9 cellular contexts compared by ENCODE assay signal in genomic region chr3:184262927-184263179, GRCh38. TPM values are rescaled to one million over a fixed set of nuclear protein-coding genes. Genes with fewer than 3 reads are reported as not detected.
DNase-seq lines count a peak whose midpoint lies in the region; ATAC-seq and TF ChIP-seq lines count a peak whose summit lies in the region.
"Had no signal": no experiment of that assay in that cellular context is flagged by ENCODE, and none has a peak within 500 bp of the region (broad histone marks: within the 10 kb centered on the region; RNA-seq: fewer than 3 reads in every experiment).

No MANE protein-coding gene starts in this region.

- H3K4me1 ChIP-seq in CD8-positive, alpha-beta T cell (ENCODE audit: insufficient read depth, low read length) = peaks cover 25% of the 10 kb centered on the region
- no peaks in the 10 kb centered on the region for H3K4me1 ChIP-seq in HUES64 (ENCODE audit: insufficient read depth, low read length)

- intact Hi-C loops in CD8-positive, alpha-beta T cell (cut with DNase I, micrococcal nuclease) = no loop called here

- no peak overlapping the region for H3K27ac ChIP-seq in CD8-positive, alpha-beta T cell (ENCODE audit: low read depth, low read length)
- H3K27ac ChIP-seq in HUES64 (ENCODE audit: low read depth, low read length) = no peak overlapping the region

- no peaks in the 10 kb centered on the region for H3K9me3 ChIP-seq in CD8-positive, alpha-beta T cell (ENCODE audit: low read length)
- no peaks in the 10 kb centered on the region for H3K9me3 ChIP-seq in HUES64 (ENCODE audit: insufficient read depth, low read depth, low read length)
- H3K9me3 ChIP-seq: HAP-1 had no signal

- peaks cover 31% of the 10 kb centered on the region for H3K27me3 ChIP-seq in CD8-positive, alpha-beta T cell (ENCODE audit: insufficient read depth, low read length)
- peaks cover 67% of the 10 kb centered on the region for H3K27me3 ChIP-seq in HUES64 (ENCODE audit: insufficient read depth, low read length)

- H3K9me3 Mint-ChIP-seq in CD8-positive, alpha-beta T cell = no peaks in the 10 kb centered on the region
- no peaks in the 10 kb centered on the region for H3K9me3 Mint-ChIP-seq in central memory CD8-positive, alpha-beta T cell
- no peaks in the 10 kb centered on the region for H3K9me3 Mint-ChIP-seq in neural crest cell

- H3K4me1 Mint-ChIP-seq in CD8-positive, alpha-beta T cell (ENCODE audit: low read depth) = peaks cover 20% of the 10 kb centered on the region
- peaks cover 25% of the 10 kb centered on the region for H3K4me1 Mint-ChIP-seq in central memory CD8-positive, alpha-beta T cell
- H3K4me1 Mint-ChIP-seq in neural crest cell = peaks cover 18% of the 10 kb centered on the region

- H3K27me3 Mint-ChIP-seq in CD8-positive, alpha-beta T cell (ENCODE audit: low read depth) = peaks cover 41% of the 10 kb centered on the region
- peaks cover 11% of the 10 kb centered on the region for H3K27me3 Mint-ChIP-seq in central memory CD8-positive, alpha-beta T cell
- H3K27me3 Mint-ChIP-seq in neural crest cell (ENCODE audit: low read depth) = peaks cover 81% of the 10 kb centered on the region

- H3K9ac ChIP-seq in HUES64 (ENCODE audit: low read depth, low read length) = no peak overlapping the region

- H3K4me3 Mint-ChIP-seq in CD8-positive, alpha-beta T cell = peak overlapping the region; percentile 51
- H3K4me3 Mint-ChIP-seq in central memory CD8-positive, alpha-beta T cell = peak overlapping the region; percentile 74
- H3K4me3 Mint-ChIP-seq in neural crest cell = peak overlapping the region; percentile 56

- H3K36me3 ChIP-seq in CD8-positive, alpha-beta T cell (ENCODE audit: insufficient read depth, low read length) = no peaks in the 10 kb centered on the region
- H3K36me3 ChIP-seq in HUES64 (ENCODE audit: insufficient read depth, low read length) = no peaks in the 10 kb centered on the region
- H3K36me3 ChIP-seq: HAP-1 had no signal

- no peak overlapping the region for H3K27ac Mint-ChIP-seq in CD8-positive, alpha-beta T cell
- H3K27ac Mint-ChIP-seq in central memory CD8-positive, alpha-beta T cell (ENCODE audit: low read depth) = no peak overlapping the region
- no peak overlapping the region for H3K27ac Mint-ChIP-seq in neural crest cell (ENCODE audit: unreplicated experiment)

- DNase-seq in CD8-positive, alpha-beta T cell = no peak
- DNase-seq in central memory CD8-positive, alpha-beta T cell (ENCODE audit: low spot score in 2 of 2) = no peak
- DNase-seq in neural crest cell (ENCODE audit: low read depth, low spot score) = no peak
- no peak for DNase-seq in amniotic stem cell (lab: John Stamatoyannopoulos, UW)
- DNase-seq in NCI-H2081 treated with DMSO at 0.1 percent for 48 hours (lab: John Stamatoyannopoulos, UW) = no peak
- no peak for DNase-seq in islet precursor cell
- DNase-seq: OCI-M1 had no signal

- H3K4me3 ChIP-seq in CD8-positive, alpha-beta T cell (ENCODE audit: low read depth, low read length) = no peak overlapping the region
- peak overlapping the region; percentile 70 for H3K4me3 ChIP-seq in HUES64 (ENCODE audit: low read length)

- CTCF ChIA-PET in CD8-positive, alpha-beta T cell (lab: Charles Lee) = interaction anchor here (1.1 kb wide), 1 partner anchor 30 kb away, joined by 3 read pairs; no protein-coding TSS in a partner anchor

- no peak for TF ChIP-seq CTCF in CD8-positive, alpha-beta T cell (IDR thresholded peaks at IDR 0.05)
- TF ChIP-seq CTCF in neural crest cell (conservative IDR thresholded peaks at IDR 0.05) = no peak

- ATAC-seq in CD8-positive, alpha-beta T cell = no peak
- ATAC-seq in central memory CD8-positive, alpha-beta T cell (replicated peaks; ENCODE audit: extremely low read depth, poor library complexity, severe bottlenecking) = no peak

- H3K36me3 Mint-ChIP-seq in CD8-positive, alpha-beta T cell = no peaks in the 10 kb centered on the region
- peaks cover 9% of the 10 kb centered on the region for H3K36me3 Mint-ChIP-seq in central memory CD8-positive, alpha-beta T cell (ENCODE audit: insufficient read depth)
- no peaks in the 10 kb centered on the region for H3K36me3 Mint-ChIP-seq in neural crest cell (ENCODE audit: low read depth)

- WGBS in HUES64 = 48% methylated on average over 6 of the region's 6 CpGs

- POLR2A ChIA-PET in CD8-positive, alpha-beta T cell (lab: Charles Lee) = interaction anchor here (0.9 kb wide), 1 partner anchor 32 kb away, joined by 3 read pairs; no protein-coding TSS in a partner anchor

RNA-seq across cellular contexts. Expression of gene CAMK2N2, which starts 1.5 kb away (rescaled TPM):
- not detected for total RNA-seq in CD8-positive, alpha-beta T cell
- 6.3 TPM for polyA plus RNA-seq in HUES64 (2013, experiment 1 of 2)
- 7.7 TPM for polyA plus RNA-seq in HUES64 (2013, experiment 2 of 2)
- 4.7 and 5.6 TPM in 2 replicates for total RNA-seq in neural crest cell

RNA-seq across cellular contexts. Expression of gene ECE2, which starts 13.0 kb away (rescaled TPM):
- not detected for total RNA-seq in CD8-positive, alpha-beta T cell
- not detected for polyA plus RNA-seq in HUES64 (2013, experiment 1 of 2)
- not detected for polyA plus RNA-seq in HUES64 (2013, experiment 2 of 2)
- total RNA-seq in neural crest cell = not detected in 2 replicates

RNA-seq across cellular contexts. Expression of gene EEF1AKMT4, which starts 13.4 kb away (rescaled TPM):
- total RNA-seq in CD8-positive, alpha-beta T cell = under 1 TPM in 1 of 2 experiments, not detected in 1; 0.38 TPM
- polyA plus RNA-seq in HUES64 (2013, experiment 1 of 2) = 6.2 TPM
- polyA plus RNA-seq in HUES64 (2013, experiment 2 of 2) = 7.3 TPM
- total RNA-seq in neural crest cell = 3.4 and 3.9 TPM in 2 replicates

RNA-seq across cellular contexts. Expression of gene ALG3, which starts 14.1 kb away (rescaled TPM):
- 10 to 100 TPM; 15.7 to 16.4 TPM for total RNA-seq in CD8-positive, alpha-beta T cell
- 42.7 TPM for polyA plus RNA-seq in HUES64 (2013, experiment 1 of 2)
- polyA plus RNA-seq in HUES64 (2013, experiment 2 of 2) = 39.8 TPM
- total RNA-seq in neural crest cell = 32.0 and 35.5 TPM in 2 replicates

RNA-seq across cellular contexts. Expression of gene VWA5B2, which starts 33.5 kb away (rescaled TPM):
- total RNA-seq in CD8-positive, alpha-beta T cell = under 1 TPM; 0.28 to 0.65 TPM
- 0.25 TPM for polyA plus RNA-seq in HUES64 (2013, experiment 1 of 2)
- not detected for polyA plus RNA-seq in HUES64 (2013, experiment 2 of 2)
- total RNA-seq in neural crest cell = 0.36 and 0.56 TPM in 2 replicates
